8 cellular contexts compared by ENCODE assay signal in genomic region chr10:27504007-27504890, GRCh38. TPM values are rescaled to one million over a fixed set of nuclear protein-coding genes. Genes with fewer than 3 reads are reported as not detected.
DNase-seq lines count a peak whose midpoint lies in the region; ATAC-seq, FAIRE-seq and TF ChIP-seq lines count a peak whose summit lies in the region.

RAB18 (plus strand) TSS chr10:27504304; CDS start chr10:27504370, 66 bp downstream.

- H2BK120ac ChIP-seq in H1 (replicated peaks; ENCODE audit: low read depth, low read length), result no peak within 1 kb of the TSS

- H2AK5ac ChIP-seq in H1 (ENCODE audit: low read depth, low read length), result no peak within 1 kb of the TSS

- H3K14ac ChIP-seq in H1 (ENCODE audit: insufficient read length), result no peak within 1 kb of the TSS

- no peaks in the 10 kb centered on the region for H3K9me3 ChIP-seq in H1 (ENCODE audit: insufficient read depth in 2 of 2, low read depth in 1 of 2, low read length in 1 of 2)

- no peak within 1 kb of the TSS for H3K4ac ChIP-seq in H1 (replicated peaks; ENCODE audit: insufficient read length, low read depth, low read length)

- peak within 1 kb of the TSS; percentile 46; the same call in 1 of the 2 replicates for H3K27ac ChIP-seq in H1 (ENCODE audit: low read depth, low read length)

- peaks cover 1% of the 10 kb centered on the region for H3K9me3 Mint-ChIP-seq in memory B cell

- peaks cover 26% of the 10 kb centered on the region for H3K4me1 Mint-ChIP-seq in memory B cell

- peak within 1 kb of the TSS; percentile 92 for H2BK5ac ChIP-seq in H1 (ENCODE audit: low read depth, low read length)

- no peaks in the 10 kb centered on the region for H3K79me1 ChIP-seq in H1 (ENCODE audit: low read depth, low read length)

- ATAC-seq in GM21381 (IDR thresholded peaks at IDR 0.05; ENCODE audit: unreplicated experiment) (peak; percentile 96), memory B cell (ENCODE audit: low read depth) (peak; percentile 91)

- no peaks in the 10 kb centered on the region for H3K23me2 ChIP-seq in H1 (ENCODE audit: low read depth, low read length)

- DNase-seq in COR-L47 (lab: John Stamatoyannopoulos, UW), result peak; percentile 88
- peak; percentile 48 to 98 (median 94) for DNase-seq in HUDEP-2 (lab: John Stamatoyannopoulos, UW; ENCODE audit: unreplicated experiment in 76 of 76)
- DNase-seq in NOMO-1 treated with dmso at 0.1 percent for 144 hours (lab: John Stamatoyannopoulos, UW; ENCODE audit: unreplicated experiment), result peak; percentile 98
- DNase-seq in activated CD8-positive, alpha-beta memory T cell treated with anti-CD3 and anti-CD28 coated beads for 48 hours (ENCODE audit: low read depth in 2 of 3, low spot score in 2 of 3), result peak; percentile 69 to 97 (median 95)
- DNase-seq in H1 (ENCODE audit: low read depth in 1 of 2, low spot score in 2 of 2), result peak; percentile 92 to 97
- DNase-seq in memory B cell (ENCODE audit: low spot score in 2 of 2), result peak; percentile 92 to 93
- DNase-seq in stimulated activated CD8-positive, alpha-beta memory T cell treated with anti-CD3 and anti-CD28 coated beads, Interleukin-12 subunit alpha, Interleukin-12 subunit beta, amount 100 ng/mL, for 24 hours (ENCODE audit: extremely low read depth), result peak; percentile 97

- no peaks in the 10 kb centered on the region for H3K4me1 ChIP-seq in H1 (replicated peaks in 1 of 4; ENCODE audit: control insufficient read depth in 3 of 4, insufficient read depth in 4 of 4, low read length in 3 of 4)

- peak within 1 kb of the TSS; percentile 76 to 89 (median 82) for H3K4me3 ChIP-seq in H1 (ENCODE audit: extremely low read depth in 1 of 4, insufficient read depth in 2 of 4, low read depth in 3 of 4, low read length in 4 of 4)

- H3K23ac ChIP-seq in H1 (ENCODE audit: insufficient read length), result no peak within 1 kb of the TSS

- POLR2A ChIA-PET in H1 (lab: Charles Lee; ENCODE audit: partially characterized antibody), result interaction anchor here (0.6 to 1.6 kb wide), 5 partner anchors 9 to 242 kb away, joined by 3 to 6 read pairs (median 4); no protein-coding TSS in a partner anchor

- peak within 1 kb of the TSS; percentile 99 for H3K4me3 Mint-ChIP-seq in memory B cell

- no peaks in the 10 kb centered on the region for H3K36me3 ChIP-seq in H1 (ENCODE audit: control insufficient read depth in 2 of 4, insufficient read depth in 4 of 4, low read length in 3 of 4)

- H3K9ac ChIP-seq in H1 (replicated peaks in 1 of 4; ENCODE audit: extremely low read depth in 1 of 4, low read depth in 3 of 4, low read length in 3 of 4), result peak within 1 kb of the TSS; percentile 60 to 96 (median 82)

- no peak for TF ChIP-seq RAD21 in H1 (IDR thresholded peaks at IDR 0.05 in 1 of 2, conservative IDR thresholded peaks at IDR 0.05 in 1 of 2; ENCODE audit: low read depth in 2 of 2, low read length in 2 of 2)

- WGBS in H1 (ENCODE audit: extremely low coverage in 1 of 2, insufficient coverage in 1 of 2, insufficient read length in 1 of 2, insufficient replicate concordance in 2 of 2, low coverage in 1 of 2, low lambda C conversion rate in 2 of 2, missing lambda C conversion rate in 1 of 2), 2 experiments, result 1% methylated on average over 52 of the region's 73 CpGs; no CpG with 5 or more reads in 1 of the 2 experiments

- CTCF ChIA-PET in H1 (lab: Charles Lee; ENCODE audit: partially characterized antibody), result interaction anchor here (0.6 to 1.5 kb wide), 5 partner anchors 21 to 512 kb away, joined by 3 to 4 read pairs (median 3); no protein-coding TSS in a partner anchor

- no peak within 1 kb of the TSS; the same call in 1 of the 2 replicates for H4K8ac ChIP-seq in H1 (ENCODE audit: extremely low read depth, insufficient read depth, low read length)

- no peak for TF ChIP-seq CTCF in H1 (IDR thresholded peaks at IDR 0.05; ENCODE audit: control extremely low read depth in 1 of 3, insufficient read depth in 1 of 3, low read depth in 1 of 3, low read length in 3 of 3)

- peak within 1 kb of the TSS; percentile 96 for H3K27ac Mint-ChIP-seq in memory B cell

- no peaks in the 10 kb centered on the region for H4K20me1 ChIP-seq in H1 (replicated peaks in 1 of 2; ENCODE audit: control insufficient read depth in 1 of 2, insufficient read depth in 2 of 2, low read length in 2 of 2)

- H2BK15ac ChIP-seq in H1 (ENCODE audit: low read length), result 0 out of 2 replicates have a peak within 1 kb of the TSS, but pooled peaks have one; percentile 72

- no peak within 1 kb of the TSS for H2BK20ac ChIP-seq in H1 (ENCODE audit: low read length)

- H3K56ac ChIP-seq in H1 (replicated peaks; ENCODE audit: insufficient read length, low read depth, low read length), result no peak within 1 kb of the TSS

- peak within 1 kb of the TSS; percentile 72 for H4K91ac ChIP-seq in H1 (replicated peaks; ENCODE audit: insufficient read length, low read length)

- peaks cover 6% of the 10 kb centered on the region for H3K36me3 Mint-ChIP-seq in memory B cell

- H2BK12ac ChIP-seq in H1 (ENCODE audit: low read depth, low read length), result no peak within 1 kb of the TSS; the same call in 1 of the 2 replicates

- peak within 1 kb of the TSS; percentile 55 to 76 for H3K4me2 ChIP-seq in H1 (ENCODE audit: insufficient read depth in 1 of 2, low read depth in 2 of 2, low read length in 2 of 2)

- peak within 1 kb of the TSS; percentile 97 for H2AFZ ChIP-seq in H1 (ENCODE audit: low read length)

- peak in 1 of 2 experiments; percentile 84; a peak in 2 of 3 replicates for TF ChIP-seq POLR2A in H1 (IDR thresholded peaks at IDR 0.05; ENCODE audit: control extremely low read depth in 1 of 2, low read depth in 2 of 2, low read length in 2 of 2)

- TF ChIP-seq EP300 in H1 (IDR thresholded peaks at IDR 0.05; ENCODE audit: borderline replicate concordance in 1 of 2, low read depth in 2 of 2, low read length in 2 of 2), result no peak; a peak in 1 of 3 replicates

- no peaks in the 10 kb centered on the region for H3K27me3 ChIP-seq in H1 (replicated peaks in 1 of 4; ENCODE audit: control insufficient read depth in 3 of 4, extremely low read depth in 1 of 4, insufficient read depth in 3 of 4, low read length in 3 of 4)

- H4K5ac ChIP-seq in H1 (ENCODE audit: insufficient read length, low read depth, low read length), result peak within 1 kb of the TSS; percentile 27

- peak within 1 kb of the TSS; percentile 89; the same call in 1 of the 2 replicates for H3K18ac ChIP-seq in H1 (ENCODE audit: extremely low read depth, low read length)

- peaks cover 6% of the 10 kb centered on the region for H3K27me3 Mint-ChIP-seq in memory B cell

- peaks cover 5 to 46% of the 10 kb centered on the region in 2 experiments; a peak in 3 of 4 replicates for H3K79me2 ChIP-seq in H1 (ENCODE audit: control insufficient read depth in 1 of 2, insufficient read depth in 2 of 2, low read length in 2 of 2)

- peak; percentile 76 for FAIRE-seq in H1 (lab: Jason Lieb, UNC)

TF ChIP-seq in H1, 55 proteins besides CTCF, POLR2A, EP300 and RAD21 (continues in another document):
- TF ChIP-seq EGR1 (IDR thresholded peaks at IDR 0.05; ENCODE audit: borderline replicate concordance, low read depth, low read length), result no peak
- no peak for TF ChIP-seq BCL11A (IDR thresholded peaks at IDR 0.05; ENCODE audit: low read depth in 2 of 2, low read length in 2 of 2)
- no peak for TF ChIP-seq POU5F1 (IDR thresholded peaks at IDR 0.05; ENCODE audit: low read depth, low read length)
- no peak for TF ChIP-seq SP2 (IDR thresholded peaks at IDR 0.05; ENCODE audit: low read length)
- no peak for TF ChIP-seq KDM5A (IDR thresholded peaks at IDR 0.05; ENCODE audit: low read length)
- TF ChIP-seq RBBP5 (IDR thresholded peaks at IDR 0.05; ENCODE audit: borderline replicate concordance, low read depth, low read length), result peak; percentile 84
- TF ChIP-seq PHF8 (conservative IDR thresholded peaks at IDR 0.05; ENCODE audit: low read depth, low read length), result peak; percentile 86
- peak; percentile 47 for TF ChIP-seq CREB1 (IDR thresholded peaks at IDR 0.05)
- TF ChIP-seq SAP30 (IDR thresholded peaks at IDR 0.05; ENCODE audit: insufficient read depth, insufficient replicate concordance, low read length), result no peak
- peak; percentile 53 for TF ChIP-seq MAX (IDR thresholded peaks at IDR 0.05)
- TF ChIP-seq ASH2L (IDR thresholded peaks at IDR 0.05; ENCODE audit: low read length), result peak; percentile 85
- TF ChIP-seq USF2 (IDR thresholded peaks at IDR 0.05; ENCODE audit: low read length), result no peak
- peak; percentile 90 for TF ChIP-seq TAF1 (IDR thresholded peaks at IDR 0.05; ENCODE audit: low read depth, low read length)
- TF ChIP-seq JUN (IDR thresholded peaks at IDR 0.05; ENCODE audit: low read depth, low read length), result no peak
- peak; percentile 51; the same call in 1 of the 2 replicates for TF ChIP-seq SUZ12 (IDR thresholded peaks at IDR 0.05; ENCODE audit: low read length)
- peak; percentile 93 for TF ChIP-seq POLR2AphosphoS5 (IDR thresholded peaks at IDR 0.05; ENCODE audit: low read depth, low read length)
- TF ChIP-seq KDM4A (IDR thresholded peaks at IDR 0.05; ENCODE audit: low read depth, low read length, severe bottlenecking), result peak; percentile 95
- no peak for TF ChIP-seq SIX5 (IDR thresholded peaks at IDR 0.05; ENCODE audit: low read depth, low read length)
- no peak for TF ChIP-seq RXRA (IDR thresholded peaks at IDR 0.05; ENCODE audit: insufficient read depth, low read depth, low read length)
- TF ChIP-seq EZH2 (IDR thresholded peaks at IDR 0.05; ENCODE audit: low read depth, low read length, severe bottlenecking), result no peak

RNA-seq across cellular contexts. Expression of gene RAB18, which starts in this region (rescaled TPM):
- total RNA-seq in H1 (2021; fragmentation: NEBNext Ultra II Directional; extraction: Animal tissue kit (Norgen Biotek cat#: 25700)), result 69.7 and 73.7 TPM in 2 replicates
- 7.5 and 14.7 TPM in 2 replicates for polyA plus RNA-seq in H1 (2011; rRNA removed)
- polyA plus RNA-seq in H1 (2011; cell fraction: cytosol; rRNA removed), result 17.5 TPM
- 2.3 TPM for polyA plus RNA-seq in H1 (2011; cell fraction: nucleus; rRNA removed)
- 24.4 to 61.8 TPM (median 30.3 TPM) in 4 replicates for polyA plus RNA-seq in H1 (2012, experiment 1 of 2)
- polyA plus RNA-seq in H1 (2012, experiment 2 of 2), result 2.0 TPM
- polyA plus RNA-seq in H1 (2013, experiment 1 of 2), result 32.5 TPM
- 33.4 TPM for polyA plus RNA-seq in H1 (2013, experiment 2 of 2)
- polyA minus RNA-seq in H1 (2011; rRNA and poly(A)+ RNA removed), result 9.2 TPM in 2 replicates
- 14.9 TPM for polyA minus RNA-seq in H1 (2011; cell fraction: cytosol; rRNA and poly(A)+ RNA removed)
- polyA minus RNA-seq in H1 (2011; cell fraction: nucleus; rRNA and poly(A)+ RNA removed), result 16.3 TPM

Comparison
In these comparisons a context has a peak if more than half of its experiments do, and no peak if none do; other contexts are left out.
1. Peak in every context shown above with its lines: DNase-seq, ATAC-seq, H3K4me3 ChIP-seq and H3K27ac ChIP-seq.